8 cellular contexts compared by ENCODE assay signal in the genomic region with DNA sequence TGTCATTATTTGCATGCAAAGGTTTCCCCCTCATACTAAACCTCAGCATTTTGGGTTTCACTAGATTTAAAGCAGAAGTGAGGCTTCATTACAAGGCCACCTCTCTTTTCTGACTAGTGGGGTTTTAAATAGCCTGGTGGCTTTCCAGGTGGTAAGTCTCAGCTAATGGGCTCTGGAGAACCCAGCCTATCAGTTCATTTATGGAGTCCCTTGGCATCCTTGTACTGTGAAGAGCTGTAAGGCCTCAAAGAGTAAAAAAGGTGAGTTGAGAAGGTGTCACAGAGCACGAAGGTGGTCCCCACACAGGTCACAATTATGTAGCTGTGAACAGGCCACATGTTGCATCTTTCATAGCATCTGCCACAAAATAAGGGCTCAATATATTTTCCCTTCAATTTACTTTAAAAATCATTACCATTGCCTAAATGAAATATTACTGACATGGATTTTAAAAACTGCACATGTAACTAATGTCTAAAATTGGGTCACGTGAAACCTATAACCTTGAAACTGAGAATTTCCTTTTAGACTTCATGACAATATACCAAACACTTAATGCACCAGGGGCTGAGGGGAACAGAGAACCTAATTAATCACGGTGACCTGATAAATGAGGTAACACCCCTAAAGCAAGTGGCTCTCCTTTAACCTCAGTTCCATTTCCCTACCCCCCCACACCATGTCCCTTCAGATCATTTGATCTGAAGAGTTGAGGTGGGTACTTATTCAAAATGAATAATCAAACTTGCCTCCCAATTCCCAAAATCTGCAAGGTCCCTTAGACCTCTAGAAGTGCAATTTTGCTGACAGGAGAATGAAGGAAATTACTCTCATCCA. TPM values are rescaled to one million over a fixed set of nuclear protein-coding genes. Genes with fewer than 3 reads are reported as not detected.
DNase-seq lines count a peak whose midpoint lies in the region; ATAC-seq and TF ChIP-seq lines count a peak whose summit lies in the region.

No MANE protein-coding gene starts in this region.

- H4K20me1 ChIP-seq in SU-DHL-6 (ENCODE audit: low read depth, low read length), result peaks cover 10% of the 10 kb centered on the region; the same call in 1 of the 2 replicates

- H3K79me2 ChIP-seq in SU-DHL-6 (ENCODE audit: insufficient read depth, low read length), result peaks cover 51% of the 10 kb centered on the region

- ATAC-seq in Right ventricle myocardium superior (ENCODE audit: poor library complexity) (no peak), HG02938 (IDR thresholded peaks at IDR 0.05; ENCODE audit: unreplicated experiment) (peak; percentile 63), upper lobe of right lung (no peak)

- DNase-seq in left ventricle myocardium inferior (no peak), Right ventricle myocardium superior (no peak), upper lobe of right lung (no peak), caudate nucleus (lab: John Stamatoyannopoulos, UW) (no peak), NCI-H146 treated with DMSO at 0.1 percent for 48 hours (lab: John Stamatoyannopoulos, UW; ENCODE audit: unreplicated experiment) (no peak)

- intact Hi-C loops in left ventricle myocardium inferior (cut with micrococcal nuclease) (no loop called here), Right ventricle myocardium superior (cut with DNase I) (no loop called here), upper lobe of right lung (cut with DNase I) (no loop called here)

- H3K27ac ChIP-seq in left ventricle myocardium inferior (replicated peaks) (peak overlapping the region; percentile 93), SU-DHL-6 (ENCODE audit: low read depth, low read length) (peak overlapping the region; percentile 91), iPS-20b (ENCODE audit: low read length) (no peak overlapping the region), upper lobe of right lung (peak overlapping the region; percentile 88), caudate nucleus (ENCODE audit: low read depth, low read length) (no peak overlapping the region)

- no peaks in the 10 kb centered on the region for H3K9me2 ChIP-seq in SU-DHL-6 (replicated peaks; ENCODE audit: insufficient read depth, low read length)

- no peaks in the 10 kb centered on the region for H3K9me3 ChIP-seq in left ventricle myocardium inferior (replicated peaks)
- no peaks in the 10 kb centered on the region for H3K9me3 ChIP-seq in SU-DHL-6 (ENCODE audit: insufficient read depth, low read length)
- no peaks in the 10 kb centered on the region for H3K9me3 ChIP-seq in iPS-20b (ENCODE audit: insufficient read depth, low read depth, low read length)
- no peaks in the 10 kb centered on the region for H3K9me3 ChIP-seq in upper lobe of right lung

- H3K4me1 ChIP-seq in left ventricle myocardium inferior, result peaks cover 39% of the 10 kb centered on the region
- peaks cover 13% of the 10 kb centered on the region; the same call in 1 of the 2 replicates for H3K4me1 ChIP-seq in iPS-20b (ENCODE audit: insufficient read depth, low read length)
- H3K4me1 ChIP-seq in upper lobe of right lung, result peaks cover 27% of the 10 kb centered on the region

- no peak for TF ChIP-seq CTCF in left ventricle myocardium inferior (IDR thresholded peaks at IDR 0.05; ENCODE audit: borderline replicate concordance)
- no peak for TF ChIP-seq CTCF in SU-DHL-6 (IDR thresholded peaks at IDR 0.05; ENCODE audit: insufficient read depth, low read length, poor library complexity, severe bottlenecking)
- TF ChIP-seq CTCF in upper lobe of right lung (IDR thresholded peaks at IDR 0.05), result no peak

- peak overlapping the region; percentile 69 for H2AFZ ChIP-seq in SU-DHL-6 (ENCODE audit: low read depth, low read length, severe bottlenecking)

- H3K4me3 ChIP-seq in left ventricle myocardium inferior (peak overlapping the region; percentile 95), SU-DHL-6 (ENCODE audit: insufficient read depth, low read length, poor library complexity, severe bottlenecking) (peak overlapping the region; percentile 85), iPS-20b (ENCODE audit: low read length) (peak overlapping the region; percentile 92), upper lobe of right lung (peak overlapping the region; percentile 86)

- H3K36me3 ChIP-seq in left ventricle myocardium inferior (peaks cover 13% of the 10 kb centered on the region), SU-DHL-6 (ENCODE audit: low read length) (peaks cover 14% of the 10 kb centered on the region), iPS-20b (ENCODE audit: insufficient read depth, low read depth, low read length) (peaks cover 16% of the 10 kb centered on the region), upper lobe of right lung (peaks cover 13% of the 10 kb centered on the region)

- H3K4me2 ChIP-seq in SU-DHL-6 (ENCODE audit: low read depth, low read length, poor library complexity, severe bottlenecking), result peak overlapping the region; percentile 96

- H3K27me3 ChIP-seq in left ventricle myocardium inferior (ENCODE audit: low read depth), result no peaks in the 10 kb centered on the region
- no peaks in the 10 kb centered on the region for H3K27me3 ChIP-seq in SU-DHL-6 (ENCODE audit: low read length)
- peaks cover 10% of the 10 kb centered on the region for H3K27me3 ChIP-seq in iPS-20b (ENCODE audit: insufficient read depth, low read length)
- H3K27me3 ChIP-seq in upper lobe of right lung, result no peaks in the 10 kb centered on the region

- H3K9ac ChIP-seq in SU-DHL-6 (ENCODE audit: low read length) (peak overlapping the region; percentile 87), iPS-20b (ENCODE audit: low read depth, low read length) (peak overlapping the region; percentile 82; the same call in 1 of the 2 replicates)

- peaks cover 38% of the 10 kb centered on the region for H3F3A ChIP-seq in SU-DHL-6 (ENCODE audit: insufficient read depth)

RNA-seq across cellular contexts. Expression of gene NGLY1, which starts 1.3 kb away (rescaled TPM):
- 27.7 TPM for total RNA-seq in left ventricle myocardium inferior
- 29.6 TPM for total RNA-seq in Right ventricle myocardium superior
- 33.4 TPM for total RNA-seq in upper lobe of right lung

RNA-seq across cellular contexts. Expression of gene OXSM, which starts 7.9 kb away (rescaled TPM):
- 15.6 TPM for total RNA-seq in left ventricle myocardium inferior
- total RNA-seq in Right ventricle myocardium superior, result 17.7 TPM
- 8.5 TPM for total RNA-seq in upper lobe of right lung

Comparison
In these comparisons a context has a peak if more than half of its experiments do, and no peak if none do; other contexts are left out.
1. H3K27ac ChIP-seq: peak in left ventricle myocardium inferior (single experiment), SU-DHL-6 (single experiment) and upper lobe of right lung (single experiment); none in iPS-20b (single experiment) and caudate nucleus (single experiment).
2. Peak in every context shown above with its lines, with median percentiles within 50 percentile points of each other: H3K4me3 ChIP-seq.